In genomic region chr17:28338056-28338768, GRCh38 we compare ENCODE assay signal across 10 cellular contexts. TPM values are rescaled to one million over a fixed set of nuclear protein-coding genes. Genes with fewer than 3 reads are reported as not detected.
A peak's percentile ranks its signal among the peaks of the same experiment; 100 is the strongest.
DNase-seq lines count a peak whose midpoint lies in the region; ATAC-seq and TF ChIP-seq lines count a peak whose summit lies in the region.
"Had no signal": no experiment of that assay in that cellular context is flagged by ENCODE, and none has a peak within 500 bp of the region (broad histone marks: within the 10 kb centered on the region; RNA-seq: fewer than 3 reads in every experiment).

No MANE protein-coding gene starts in this region.

- H3K27me3 ChIP-seq in esophagus muscularis mucosa = no peaks in the 10 kb centered on the region

- H3K4me3 ChIP-seq in AG09309 (ENCODE audit: control insufficient read depth, low read depth, low read length) = no peak overlapping the region
- peak overlapping the region in 1 of 4 donors; percentile 1 for H3K4me3 ChIP-seq in esophagus muscularis mucosa

- no peak for TF ChIP-seq POLR2A in esophagus muscularis mucosa (IDR thresholded peaks at IDR 0.05; ENCODE audit: low read depth)

- H3K27ac Mint-ChIP-seq in natural killer cell = peak overlapping the region; percentile 35 to 100

- peaks cover 25 to 45% of the 10 kb centered on the region in 2 donors for H3K4me1 Mint-ChIP-seq in natural killer cell

- WGBS in esophagus muscularis mucosa = 61% methylated on average over 5 of the region's 5 CpGs

- H3K27me3 Mint-ChIP-seq in natural killer cell (ENCODE audit: low read depth in 2 of 2) = no peaks in the 10 kb centered on the region
- H3K27me3 Mint-ChIP-seq: CD8-positive, alpha-beta memory T cell had no signal

- peaks cover 52 to 61% (median 57%) of the 10 kb centered on the region in 4 donors for H3K4me1 ChIP-seq in esophagus muscularis mucosa

- peak overlapping the region; percentile 41 to 99 (median 76) for H3K27ac ChIP-seq in esophagus muscularis mucosa (replicated peaks in 1 of 4)

- DNase-seq in AG09309 (ENCODE audit: low read depth) (peak; percentile 21), esophagus muscularis mucosa (ENCODE audit: extremely low spot score) (no peak), natural killer cell (no peak), germinal center (ENCODE audit: low spot score) (no peak), NCI-H187 (lab: John Stamatoyannopoulos, UW) (no peak), activated gamma-delta T cell treated with Interleukin-2 at 50 U/mL for 16 hours (no peak)
- DNase-seq: activated CD4-positive, alpha-beta T cell treated with anti-CD3 and anti-CD28 coated beads, Interleukin-2, amount 50 U/mL, for 4 hours; CD8-positive, alpha-beta memory T cell had no signal

- ATAC-seq in natural killer cell = no peak
- no peak for ATAC-seq in GM21529 (IDR thresholded peaks at IDR 0.05; ENCODE audit: unreplicated experiment)

- intact Hi-C loops in esophagus muscularis mucosa (cut with DNase I) (loop anchor here (10.0 kb wide), 1 partner anchor 293 kb away; the partner anchor contains the start of gene NLK), natural killer cell (cut with micrococcal nuclease) (loop anchor here (10.0 kb wide), 1 partner anchor 377 kb away; the partner anchor contains the start of genes PROCA1, RAB34 and RPL23A)

- H3K36me3 ChIP-seq in esophagus muscularis mucosa = peaks cover 39 to 41% (median 40%) of the 10 kb centered on the region in 4 donors

- no peaks in the 10 kb centered on the region for H3K9me3 Mint-ChIP-seq in natural killer cell
- H3K9me3 Mint-ChIP-seq: CD8-positive, alpha-beta memory T cell had no signal

- H3K9me3 ChIP-seq in esophagus muscularis mucosa = no peaks in the 10 kb centered on the region

- no peak for TF ChIP-seq EP300 in esophagus muscularis mucosa (IDR thresholded peaks at IDR 0.05)

- no peaks in the 10 kb centered on the region for H3K36me3 Mint-ChIP-seq in natural killer cell

- TF ChIP-seq CTCF in AG09309 (IDR thresholded peaks at IDR 0.05; ENCODE audit: control insufficient read depth, insufficient read depth, low read depth, low read length, missing control alignments) (no peak), esophagus muscularis mucosa (IDR thresholded peaks at IDR 0.05) (no peak), natural killer cell (IDR thresholded peaks at IDR 0.05) (no peak)

- H3K4me3 Mint-ChIP-seq in natural killer cell = peak overlapping the region; percentile 33

TF ChIP-seq in PFSK-1, 5 proteins besides CTCF, POLR2A, EP300 and RAD21:
- TF ChIP-seq SIN3A (IDR thresholded peaks at IDR 0.05; ENCODE audit: borderline replicate concordance, insufficient read depth, low read length) (0 out of 2 replicates have a peak, but pooled peaks have one; percentile 54), FOXP2 (optimal IDR thresholded peaks at IDR 0.05; ENCODE audit: borderline replicate concordance, extremely low read depth, extremely low read length, insufficient read depth) (no peak), REST (IDR thresholded peaks at IDR 0.05; ENCODE audit: insufficient read depth in 1 of 2, low read depth in 2 of 2, low read length in 2 of 2) (no peak; a peak in 1 of 4 replicates), TAF1 (IDR thresholded peaks at IDR 0.05; ENCODE audit: borderline replicate concordance, insufficient read depth, low read length) (no peak), POLR2AphosphoS5 (IDR thresholded peaks at IDR 0.05; ENCODE audit: low read depth, low read length) (no peak)

RNA-seq across cellular contexts. Expression of gene TNFAIP1, which starts 2.7 kb away (rescaled TPM):
- polyA plus RNA-seq in PFSK-1 (2012; ENCODE audit: insufficient read length, low read depth) = 50.2 TPM
- total RNA-seq in esophagus muscularis mucosa = 10 to 100 TPM; 23.7 to 43.8 (median 34.8) TPM
- total RNA-seq in natural killer cell = 10 to 100 TPM; 10.5 to 15.7 (median 14.6) TPM

RNA-seq across cellular contexts. Expression of gene IFT20, which starts 2.9 kb away (rescaled TPM):
- polyA plus RNA-seq in PFSK-1 (2012; ENCODE audit: insufficient read length, low read depth) = 33.4 TPM
- 10 to 100 TPM; 41.3 to 63.5 (median 47.0) TPM for total RNA-seq in esophagus muscularis mucosa
- total RNA-seq in natural killer cell = 100 to 1,000 TPM in 1 of 3 donors, 10 to 100 TPM in 2; 50.0 to 109 (median 68.6) TPM

RNA-seq across cellular contexts. Expression of gene POLDIP2, which starts 19.1 kb away (rescaled TPM):
- 131 TPM for polyA plus RNA-seq in PFSK-1 (2012; ENCODE audit: insufficient read length, low read depth)
- total RNA-seq in esophagus muscularis mucosa (10 to 100 TPM; 67.7 to 97.5 (median 81.4) TPM), natural killer cell (10 to 100 TPM; 30.8 to 37.0 (median 33.7) TPM)

RNA-seq across cellular contexts. Expression of gene TMEM97, which starts 19.2 kb away (rescaled TPM):
- 13.1 TPM for polyA plus RNA-seq in PFSK-1 (2012; ENCODE audit: insufficient read length, low read depth)
- total RNA-seq in esophagus muscularis mucosa (10 to 100 TPM in 3 of 4 donors, 1 to 10 TPM in 1; 5.8 to 10.8 (median 10.1) TPM), natural killer cell (1 to 10 TPM; 4.6 to 8.8 (median 7.5) TPM)

RNA-seq across cellular contexts. Expression of gene SEBOX, which starts 26.8 kb away (rescaled TPM):
- polyA plus RNA-seq in PFSK-1 (2012; ENCODE audit: insufficient read length, low read depth) = not detected
- total RNA-seq in esophagus muscularis mucosa = not detected
- not detected for total RNA-seq in natural killer cell
- total RNA-seq: CD8-positive, alpha-beta memory T cell had no signal
- polyA plus RNA-seq: CD8-positive, alpha-beta memory T cell had no signal
